Comparison of ENCODE assay signal across 2 cellular contexts in genomic region chr22:41410311-41410751, GRCh38.
A peak's percentile ranks its signal among the peaks of the same experiment; 100 is the strongest.
TF ChIP-seq lines count a peak whose summit lies in the region.

No MANE protein-coding gene starts in this region.

TF ChIP-seq in HEK293, 187 proteins besides CTCF, POLR2A, EP300 and RAD21 (continues in another document):
- TF ChIP-seq ZNF433 (tag by site-specific recombination; IDR thresholded peaks at IDR 0.05; ENCODE audit: low read depth) (no peak), ZNF169 (tag by site-specific recombination; IDR thresholded peaks at IDR 0.05) (no peak), ZNF112 (tag by site-specific recombination; IDR thresholded peaks at IDR 0.05) (no peak), HIC1 (tag by site-specific recombination; IDR thresholded peaks at IDR 0.05) (0 out of 2 replicates have a peak, but pooled peaks have one; percentile 35), ZSCAN5A (tag by site-specific recombination; IDR thresholded peaks at IDR 0.05) (no peak), ZNF140 (tag by site-specific recombination; IDR thresholded peaks at IDR 0.05) (no peak), ZNF777 (tag by site-specific recombination; IDR thresholded peaks at IDR 0.05; ENCODE audit: borderline replicate concordance) (no peak), ZNF132 (tag by site-specific recombination; IDR thresholded peaks at IDR 0.05; ENCODE audit: borderline replicate concordance) (no peak), ZNF354C (tag by site-specific recombination; IDR thresholded peaks at IDR 0.05; ENCODE audit: borderline replicate concordance, low read depth) (no peak), ZNF549 (tag by site-specific recombination; IDR thresholded peaks at IDR 0.05) (no peak), GLIS2 (tag by site-specific recombination; IDR thresholded peaks at IDR 0.05) (peak; percentile 53), PBX3 (CRISPR knock-in tag; IDR thresholded peaks at IDR 0.05) (no peak), ZNF558 (tag by site-specific recombination; IDR thresholded peaks at IDR 0.05) (no peak), ZNF596 (tag by site-specific recombination; IDR thresholded peaks at IDR 0.05) (no peak), ZNF292 (tag by site-specific recombination; IDR thresholded peaks at IDR 0.05; ENCODE audit: borderline replicate concordance, low read depth) (no peak), ZNF184 (tag by site-specific recombination; IDR thresholded peaks at IDR 0.05) (no peak), KLF1 (tag by site-specific recombination; IDR thresholded peaks at IDR 0.05) (no peak), ZNF174 (tag by site-specific recombination; IDR thresholded peaks at IDR 0.05) (no peak), ZSCAN23 (tag by site-specific recombination; IDR thresholded peaks at IDR 0.05) (no peak), SCRT1 (tag by site-specific recombination; IDR thresholded peaks at IDR 0.05; ENCODE audit: borderline replicate concordance) (no peak), ATF2 (tag by site-specific recombination; IDR thresholded peaks at IDR 0.05; ENCODE audit: low read depth) (0 out of 2 replicates have a peak, but pooled peaks have one; percentile 43), BCL11A (tag by site-specific recombination; IDR thresholded peaks at IDR 0.05; ENCODE audit: low read depth) (no peak)

TF ChIP-seq in HepG2, 621 proteins besides CTCF, POLR2A, EP300 and RAD21:
- TF ChIP-seq KDM5A (IDR thresholded peaks at IDR 0.05; ENCODE audit: borderline replicate concordance, low read length) (no peak), ONECUT2 (CRISPR knock-in tag; IDR thresholded peaks at IDR 0.05) (no peak), SIN3A (IDR thresholded peaks at IDR 0.05; ENCODE audit: borderline replicate concordance, low read depth, low read length) (no peak), THAP11 (CRISPR knock-in tag; IDR thresholded peaks at IDR 0.05) (no peak), KLF6 (CRISPR knock-in tag; IDR thresholded peaks at IDR 0.05) (no peak), CEBPB (IDR thresholded peaks at IDR 0.05; ENCODE audit: borderline replicate concordance, low read depth, low read length) (peak; percentile 15; the same call in 1 of the 2 replicates), NFATC3 (CRISPR knock-in tag; IDR thresholded peaks at IDR 0.05) (no peak), CBX5 (CRISPR knock-in tag; IDR thresholded peaks at IDR 0.05; ENCODE audit: borderline replicate concordance) (no peak), BHLHE40 (IDR thresholded peaks at IDR 0.05; ENCODE audit: low read length) (no peak), ZNF687 (CRISPR knock-in tag; IDR thresholded peaks at IDR 0.05) (peak; percentile 14; the same call in 1 of the 2 replicates)
TF ChIP-seq in HepG2: peak in this region for 2.
